In the genomic region with DNA sequence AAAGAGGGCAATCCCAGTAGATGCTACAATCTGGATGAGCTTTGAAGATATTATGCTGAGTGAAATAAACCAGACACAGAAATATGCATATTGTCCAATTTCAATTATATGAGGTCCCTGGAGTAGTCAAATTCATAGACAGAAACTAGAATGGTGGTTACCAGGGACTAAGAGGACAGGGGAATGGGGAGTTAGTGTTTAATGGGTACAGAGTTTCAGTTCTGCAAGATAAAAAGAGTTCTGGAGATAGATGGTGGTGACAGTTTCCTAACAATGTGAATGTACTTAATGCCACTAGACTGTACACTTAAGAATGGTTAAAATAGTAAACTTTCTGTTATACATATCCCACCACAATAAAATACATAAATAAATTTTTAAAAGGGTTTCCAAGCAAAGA, we compare ENCODE assay signal across 16 cellular contexts.
DNase-seq lines count a peak whose midpoint lies in the region; ATAC-seq and TF ChIP-seq lines count a peak whose summit lies in the region.
"Had no signal": no experiment of that assay in that cellular context is flagged by ENCODE, and none has a peak within 500 bp of the region (broad histone marks: within the 10 kb centered on the region; RNA-seq: fewer than 3 reads in every experiment).

No MANE protein-coding gene starts in this region.

- H3K9me3 Mint-ChIP-seq in activated naive CD4-positive, alpha-beta T cell treated with anti-CD3 and anti-CD28 coated beads, Interleukin-2, amount 50 U/mL, for 72 hours, result no peaks in the 10 kb centered on the region
- no peaks in the 10 kb centered on the region for H3K9me3 Mint-ChIP-seq in activated T-helper 17 cell treated with anti-CD3 and anti-CD28 coated beads, Interleukin-2, amount 50 U/mL, for 72 hours
- no peaks in the 10 kb centered on the region for H3K9me3 Mint-ChIP-seq in HFFc6

- no peak for TF ChIP-seq CTCF in HFFc6 (IDR thresholded peaks at IDR 0.05)

- no peaks in the 10 kb centered on the region for H3K36me3 ChIP-seq in MG63

- peak overlapping the region; percentile 84 for H3K27ac ChIP-seq in temporal lobe (ENCODE audit: low read depth, low read length)

- peaks cover 9 to 23% of the 10 kb centered on the region in 2 donors for H3K36me3 Mint-ChIP-seq in activated naive CD4-positive, alpha-beta T cell treated with anti-CD3 and anti-CD28 coated beads, Interleukin-2, amount 50 U/mL, for 72 hours
- H3K36me3 Mint-ChIP-seq in activated T-helper 17 cell treated with anti-CD3 and anti-CD28 coated beads, Interleukin-2, amount 50 U/mL, for 72 hours (ENCODE audit: low read depth), result peaks cover 100% of the 10 kb centered on the region
- no peaks in the 10 kb centered on the region for H3K36me3 Mint-ChIP-seq in HFFc6 (ENCODE audit: low read depth)

- H3K4me1 Mint-ChIP-seq in activated T-helper 17 cell treated with anti-CD3 and anti-CD28 coated beads, Interleukin-2, amount 50 U/mL, for 72 hours, result peaks cover 6% of the 10 kb centered on the region
- peaks cover 6% of the 10 kb centered on the region; the same call in 1 of the 2 replicates for H3K4me1 Mint-ChIP-seq in HFFc6 (ENCODE audit: low read depth)

- H3K27me3 ChIP-seq in MG63, result no peaks in the 10 kb centered on the region
- H3K27me3 ChIP-seq: left lung had no signal

- no peak overlapping the region for H3K4me3 Mint-ChIP-seq in activated T-helper 17 cell treated with anti-CD3 and anti-CD28 coated beads, Interleukin-2, amount 50 U/mL, for 72 hours
- H3K4me3 Mint-ChIP-seq in HFFc6, result no peak overlapping the region

- peak; percentile 22 to 39 for ATAC-seq in activated naive CD4-positive, alpha-beta T cell treated with anti-CD3 and anti-CD28 coated beads, Interleukin-2, amount 50 U/mL, for 72 hours
- peak; percentile 62 for ATAC-seq in HG02678 (IDR thresholded peaks at IDR 0.05; ENCODE audit: unreplicated experiment)
- ATAC-seq in activated T-helper 17 cell treated with anti-CD3 and anti-CD28 coated beads, Interleukin-2, amount 50 U/mL, for 72 hours (replicated peaks), result peak; percentile 19
- ATAC-seq: Panc1 had no signal

- H3K4me3 ChIP-seq in MG63, result no peak overlapping the region
- H3K4me3 ChIP-seq: left lung had no signal

- H3K27me3 Mint-ChIP-seq in activated T-helper 17 cell treated with anti-CD3 and anti-CD28 coated beads, Interleukin-2, amount 50 U/mL, for 72 hours, result no peaks in the 10 kb centered on the region
- peaks cover 3% of the 10 kb centered on the region; the same call in 1 of the 2 replicates for H3K27me3 Mint-ChIP-seq in HFFc6 (ENCODE audit: insufficient read depth)

- H3K9me3 ChIP-seq in MG63, result no peaks in the 10 kb centered on the region
- H3K9me3 ChIP-seq: Caco-2, left lung had no signal

- peak overlapping the region in 1 of 2 donors; percentile 44 for H3K27ac Mint-ChIP-seq in activated naive CD4-positive, alpha-beta T cell treated with anti-CD3 and anti-CD28 coated beads, Interleukin-2, amount 50 U/mL, for 72 hours
- H3K27ac Mint-ChIP-seq in activated T-helper 17 cell treated with anti-CD3 and anti-CD28 coated beads, Interleukin-2, amount 50 U/mL, for 72 hours, result no peak overlapping the region
- H3K27ac Mint-ChIP-seq in HFFc6, result no peak overlapping the region

- DNase-seq in activated naive CD4-positive, alpha-beta T cell treated with anti-CD3 and anti-CD28 coated beads, Interleukin-2, amount 50 U/mL, for 72 hours (ENCODE audit: low spot score in 2 of 2), result no peak
- no peak for DNase-seq in activated naive CD4-positive, alpha-beta T cell treated with Interleukin-2 at 50 U/mL for 16 hours
- DNase-seq in NCI-H187 (lab: John Stamatoyannopoulos, UW), result no peak
- no peak for DNase-seq in HFFc6
- DNase-seq in MG63, result no peak
- DNase-seq: aorta; Caco-2; left lung; NCI-H2227 treated with DMSO at 0.1 percent for 48 hours; occipital lobe; stimulated activated CD4-positive, alpha-beta T cell treated with anti-CD3 and anti-CD28 coated beads, Interleukin-2, amount 100 ng/mL, for 24 hours; T1000 had no signal
